24 cellular contexts compared by ENCODE assay signal in genomic region chr12:9256758-9257405, GRCh38. TPM values are rescaled to one million over a fixed set of nuclear protein-coding genes. Genes with fewer than 3 reads are reported as not detected.
"Had no signal": no experiment of that assay in that cellular context is flagged by ENCODE, and none has a peak within 500 bp of the region (broad histone marks: within the 10 kb centered on the region; RNA-seq: fewer than 3 reads in every experiment).

No MANE protein-coding gene starts in this region.

- DNase-seq: effector memory CD4-positive, alpha-beta T cell; gastrocnemius medialis; heart right ventricle; hypothalamus; kidney glomerular epithelial cell; mesendoderm; mucosa of descending colon; naive thymus-derived CD8-positive, alpha-beta T cell; pancreas; spleen; stimulated activated CD4-positive, alpha-beta T cell treated with anti-CD3 and anti-CD28 coated beads, Interleukin-15, amount 100 ng/mL, for 24 hours; stimulated activated CD4-positive, alpha-beta T cell treated with anti-CD3 and anti-CD28 coated beads, Interleukin-1b, Interleukin-23, amount 100 ng/mL, for 48 hours; stimulated activated CD4-positive, alpha-beta T cell treated with anti-CD3 and anti-CD28 coated beads, Interleukin-4, amount 100 ng/mL, for 24 hours; stimulated activated naive CD8-positive, alpha-beta T cell treated with anti-CD3 and anti-CD28 coated beads, Interleukin-15, amount 100 ng/mL, for 72 hours; trophoblast cell had no signal

- ATAC-seq: esophagus mucosa; gastrocnemius medialis; heart right ventricle; mucosa of descending colon; naive thymus-derived CD8-positive, alpha-beta T cell; pancreas; sciatic nerve; stimulated activated memory B cell treated with anti-CD40 and anti-IgM and Interleukin-4, amounts not matched to agents 10 μg/mL and 1 μg/mL and 100 μg/mL, for 72 hours; stimulated activated naive CD8-positive, alpha-beta T cell treated with anti-CD3 and anti-CD28 coated beads, Interleukin-15, amount 100 ng/mL, for 72 hours had no signal

- H3K27ac ChIP-seq: gastrocnemius medialis, heart right ventricle, pancreas, prostate gland, spleen had no signal

- H3K4me3 Mint-ChIP-seq: naive thymus-derived CD8-positive, alpha-beta T cell; stimulated activated memory B cell treated with anti-CD40 and anti-IgM and Interleukin-4, amounts not matched to agents 10 μg/mL and 1 μg/mL and 100 μg/mL, for 72 hours; stimulated activated naive CD8-positive, alpha-beta T cell treated with anti-CD3 and anti-CD28 coated beads, Interleukin-15, amount 100 ng/mL, for 72 hours had no signal

- H3K4me3 ChIP-seq: gastrocnemius medialis, heart right ventricle, mucosa of descending colon, pancreas, prostate gland, spleen had no signal

- FAIRE-seq: endometrium, islet of Langerhans, pancreas had no signal

- H3K4me1 Mint-ChIP-seq: naive thymus-derived CD8-positive, alpha-beta T cell; stimulated activated memory B cell treated with anti-CD40 and anti-IgM and Interleukin-4, amounts not matched to agents 10 μg/mL and 1 μg/mL and 100 μg/mL, for 72 hours had no signal

- H3K27me3 Mint-ChIP-seq: naive thymus-derived CD8-positive, alpha-beta T cell had no signal

- H3K36me3 ChIP-seq: gastrocnemius medialis, heart right ventricle, pancreas, prostate gland, spleen had no signal

- H3K36me3 Mint-ChIP-seq: stimulated activated memory B cell treated with anti-CD40 and anti-IgM and Interleukin-4, amounts not matched to agents 10 μg/mL and 1 μg/mL and 100 μg/mL, for 72 hours had no signal

- H3K9me3 ChIP-seq: gastrocnemius medialis, mucosa of descending colon, pancreas, prostate gland had no signal

- H3K4me1 ChIP-seq: gastrocnemius medialis, heart right ventricle, pancreas, prostate gland, spleen had no signal

- H3K27ac Mint-ChIP-seq: naive thymus-derived CD8-positive, alpha-beta T cell; stimulated activated memory B cell treated with anti-CD40 and anti-IgM and Interleukin-4, amounts not matched to agents 10 μg/mL and 1 μg/mL and 100 μg/mL, for 72 hours; stimulated activated naive CD8-positive, alpha-beta T cell treated with anti-CD3 and anti-CD28 coated beads, Interleukin-15, amount 100 ng/mL, for 72 hours had no signal

- H3K27me3 ChIP-seq: gastrocnemius medialis, heart right ventricle, pancreas, spleen had no signal

RNA-seq across cellular contexts. Expression of gene PZP, which starts 48.7 kb away (rescaled TPM):
- total RNA-seq: esophagus mucosa; fibroblast of lung; naive thymus-derived CD8-positive, alpha-beta T cell; renal cortical epithelial cell had no signal
- polyA plus RNA-seq: fibroblast of lung, neural cell had no signal
